ENCODE assay signal across 26 cellular contexts in the genomic region with DNA sequence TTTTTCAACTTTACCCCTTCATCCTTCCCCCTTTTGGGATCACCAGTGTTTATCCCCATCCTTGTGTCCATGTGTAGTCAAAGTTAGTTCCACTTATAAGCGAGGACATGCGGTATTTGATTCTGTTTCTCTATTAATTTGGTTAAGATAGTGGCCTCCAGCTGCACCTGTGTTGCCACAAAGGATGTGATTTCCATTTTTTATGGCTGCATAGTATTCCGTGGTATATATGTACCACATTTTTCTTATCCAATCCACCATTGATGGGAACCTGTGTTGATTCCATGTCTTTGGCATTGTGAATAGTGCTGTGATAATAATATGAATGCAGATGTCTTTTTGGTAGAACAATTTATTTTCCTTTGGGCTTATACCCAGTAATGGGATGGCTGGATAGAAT.
"Had no signal": no experiment of that assay in that cellular context is flagged by ENCODE, and none has a peak within 500 bp of the region (broad histone marks: within the 10 kb centered on the region; RNA-seq: fewer than 3 reads in every experiment).

No MANE protein-coding gene starts in this region.

- H3K36me3 ChIP-seq: neural progenitor cell, ovary, right lobe of liver, sigmoid colon, stomach, thoracic aorta, thyroid gland, tibial nerve, upper lobe of left lung, vagina had no signal

- H3K79me2 ChIP-seq: parathyroid adenoma had no signal

- H3K9ac ChIP-seq: neural progenitor cell, parathyroid adenoma had no signal

- H3K27ac ChIP-seq: neural progenitor cell, ovary, parathyroid adenoma, psoas muscle, right lobe of liver, stomach, thoracic aorta, upper lobe of left lung, vagina had no signal

- H3K4me3 ChIP-seq: neural progenitor cell, ovary, psoas muscle, right lobe of liver, sigmoid colon, stomach, thoracic aorta, thyroid gland, tibial nerve, upper lobe of left lung, vagina had no signal

- H3K9me3 ChIP-seq: ovary, psoas muscle, right lobe of liver, sigmoid colon, stomach, thoracic aorta, thyroid gland, tibial nerve, upper lobe of left lung, vagina had no signal

- DNase-seq: natural killer cell; occipital lobe; ovary; posterior cingulate gyrus; psoas muscle; right cardiac atrium; right lobe of liver; sigmoid colon; small intestine; stimulated activated CD4-positive, alpha-beta T cell treated with anti-CD3 and anti-CD28 coated beads, Interleukin-15, amount 100 ng/mL, for 24 hours; stimulated activated CD4-positive, alpha-beta T cell treated with anti-CD3 and anti-CD28 coated beads, Interleukin-2, amount 100 ng/mL, for 24 hours; stimulated activated CD4-positive, alpha-beta T cell treated with anti-CD3 and anti-CD28 coated beads, Interleukin-2, amount 100 ng/mL, for 48 hours; stimulated activated CD4-positive, alpha-beta T cell treated with anti-CD3 and anti-CD28 coated beads, Interleukin-4, amount 100 ng/mL, for 24 hours; stimulated activated naive B cell treated with anti-CD40 and anti-IgM and Interleukin-4, amounts not matched to agents 10 μg/mL and 1 μg/mL and 100 μg/mL, for 72 hours; stimulated activated naive CD4-positive, alpha-beta T cell treated with Interleukin-2 at 50 U/mL for 16 hours; stomach; thyroid gland; trophoblast cell; upper lobe of left lung had no signal

- H3K27me3 ChIP-seq: neural progenitor cell, ovary, right lobe of liver, sigmoid colon, stomach, thyroid gland, tibial nerve, upper lobe of left lung, vagina had no signal

- FAIRE-seq: small intestine, urothelium cell line had no signal

- H3K4me2 ChIP-seq: neural progenitor cell had no signal

- H3K4me1 ChIP-seq: psoas muscle, right lobe of liver had no signal

- ATAC-seq: natural killer cell; psoas muscle; right cardiac atrium; right lobe of liver; stimulated activated effector memory CD8-positive, alpha-beta T cell treated with anti-CD3 and anti-CD28 coated beads, Interleukin-12 subunit alpha, Interleukin-12 subunit beta, amount 100 ng/mL, for 72 hours; stimulated activated naive B cell treated with anti-CD40 and anti-IgM and Interleukin-4, amounts not matched to agents 10 μg/mL and 1 μg/mL and 100 μg/mL, for 72 hours had no signal

- H2AFZ ChIP-seq: neural progenitor cell, parathyroid adenoma had no signal
